23 cellular contexts compared by ENCODE assay signal in the genomic region with DNA sequence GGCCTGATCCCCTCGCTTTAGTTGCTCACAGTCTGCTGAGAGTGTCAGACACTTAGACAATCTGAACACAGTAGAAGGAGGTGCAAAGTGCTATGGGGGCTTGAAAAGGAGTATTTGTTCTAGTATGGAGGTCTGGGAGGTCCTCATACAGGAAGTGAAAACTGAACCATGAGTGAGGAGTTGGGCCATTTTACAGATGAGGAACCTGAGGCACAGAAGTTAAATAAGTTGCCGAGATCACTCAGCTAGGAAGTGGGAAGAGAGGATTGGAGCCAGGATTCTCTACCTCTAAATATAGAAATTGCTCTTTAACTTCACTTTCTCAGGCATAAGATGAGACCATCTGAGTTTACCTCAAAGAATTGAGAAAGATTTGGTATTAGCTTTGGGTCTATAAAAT.
"Had no signal": no experiment of that assay in that cellular context is flagged by ENCODE, and none has a peak within 500 bp of the region (broad histone marks: within the 10 kb centered on the region; RNA-seq: fewer than 3 reads in every experiment).

No MANE protein-coding gene starts in this region.

- H3K9me3 ChIP-seq: lower lobe of right lung, neutrophil, prostate gland, right atrium auricular region, sigmoid colon, testis, tibial nerve, upper lobe of left lung had no signal

- H3K36me3 Mint-ChIP-seq: natural killer cell treated with Interleukin-12 subunit alpha and Interleukin-12 subunit beta and Interleukin-15 and Interleukin-18, amount 100 ng/mL, for 72 hours had no signal

- H3K27me3 ChIP-seq: neutrophil, right atrium auricular region, sigmoid colon, testis, tibial nerve, upper lobe of left lung had no signal

- H3K9me3 Mint-ChIP-seq: effector memory CD8-positive, alpha-beta T cell; immature natural killer cell; natural killer cell treated with Interleukin-12 subunit alpha and Interleukin-12 subunit beta and Interleukin-15 and Interleukin-18, amount 100 ng/mL, for 72 hours; neural crest cell; stimulated activated memory B cell treated with anti-CD40 and anti-IgM and Interleukin-4, amounts not matched to agents 10 μg/mL and 1 μg/mL and 100 μg/mL, for 72 hours had no signal

- H3K27ac ChIP-seq: lower lobe of right lung, neutrophil, parathyroid adenoma, right atrium auricular region, sigmoid colon, testis, tibial nerve, upper lobe of left lung had no signal

- H3K27me3 Mint-ChIP-seq: effector memory CD8-positive, alpha-beta T cell; natural killer cell treated with Interleukin-12 subunit alpha and Interleukin-12 subunit beta and Interleukin-15 and Interleukin-18, amount 100 ng/mL, for 72 hours; stimulated activated memory B cell treated with anti-CD40 and anti-IgM and Interleukin-4, amounts not matched to agents 10 μg/mL and 1 μg/mL and 100 μg/mL, for 72 hours had no signal

- DNase-seq: cortex of kidney; effector memory CD8-positive, alpha-beta T cell; hypothalamus; immature natural killer cell; islet precursor cell; kidney glomerular epithelial cell; left colon; left ventricle myocardium superior; lower lobe of right lung; sigmoid colon; stimulated activated CD4-positive, alpha-beta T cell treated with anti-CD3 and anti-CD28 coated beads, Interleukin-4, amount 100 ng/mL, for 4 hours; stimulated activated naive CD8-positive, alpha-beta T cell treated with anti-CD3 and anti-CD28 coated beads, Interleukin-15, Interleukin-2, amounts not matched to agents 100 U/mL and 50 U/mL, for 24 hours; substantia nigra; testis; upper lobe of left lung had no signal

- H3K36me3 ChIP-seq: prostate gland, right atrium auricular region had no signal

- H3K4me3 Mint-ChIP-seq: effector memory CD8-positive, alpha-beta T cell; immature natural killer cell; natural killer cell treated with Interleukin-12 subunit alpha and Interleukin-12 subunit beta and Interleukin-15 and Interleukin-18, amount 100 ng/mL, for 72 hours; neural crest cell; stimulated activated memory B cell treated with anti-CD40 and anti-IgM and Interleukin-4, amounts not matched to agents 10 μg/mL and 1 μg/mL and 100 μg/mL, for 72 hours had no signal

- H3K27ac Mint-ChIP-seq: effector memory CD8-positive, alpha-beta T cell; natural killer cell treated with Interleukin-12 subunit alpha and Interleukin-12 subunit beta and Interleukin-15 and Interleukin-18, amount 100 ng/mL, for 72 hours; stimulated activated memory B cell treated with anti-CD40 and anti-IgM and Interleukin-4, amounts not matched to agents 10 μg/mL and 1 μg/mL and 100 μg/mL, for 72 hours had no signal

- ATAC-seq: effector memory CD8-positive, alpha-beta T cell; left colon; left ventricle myocardium superior; lower lobe of right lung; natural killer cell treated with Interleukin-12 subunit alpha and Interleukin-12 subunit beta and Interleukin-15 and Interleukin-18, amount 100 ng/mL, for 72 hours; stimulated activated memory B cell treated with anti-CD40 and anti-IgM and Interleukin-4, amounts not matched to agents 10 μg/mL and 1 μg/mL and 100 μg/mL, for 72 hours; stimulated activated naive CD8-positive, alpha-beta T cell treated with anti-CD3 and anti-CD28 coated beads, Interleukin-15, Interleukin-2, amounts not matched to agents 100 U/mL and 50 U/mL, for 24 hours had no signal

- H3K4me3 ChIP-seq: lower lobe of right lung, prostate gland, right atrium auricular region, sigmoid colon, testis, tibial nerve, upper lobe of left lung had no signal

- H3K4me1 ChIP-seq: testis had no signal
